In genomic region chr2:9518780-9519179, GRCh38 we compare ENCODE assay signal across 2 cellular contexts.
TF ChIP-seq lines count a peak whose summit lies in the region.

No MANE protein-coding gene starts in this region.

TF ChIP-seq in HepG2, 621 proteins besides CTCF, POLR2A, EP300 and RAD21:
- TF ChIP-seq POGK (CRISPR knock-in tag; conservative IDR thresholded peaks at IDR 0.05) (no peak), ZNF770 (CRISPR knock-in tag; IDR thresholded peaks at IDR 0.05) (peak; percentile 88), CEBPB (IDR thresholded peaks at IDR 0.05; ENCODE audit: borderline replicate concordance, low read depth, low read length) (peak; percentile 61; the same call in 1 of the 2 replicates)

TF ChIP-seq in K562, 482 proteins besides CTCF, POLR2A, EP300 and RAD21:
- TF ChIP-seq CEBPB (tag; IDR thresholded peaks at IDR 0.05) (peak; percentile 54; the same call in 1 of the 2 replicates), CEBPG (CRISPR knock-in tag; IDR thresholded peaks at IDR 0.05) (no peak), CEBPG (tag; conservative IDR thresholded peaks at IDR 0.05 in 1 of 2, IDR thresholded peaks at IDR 0.05 in 1 of 2) (peak; percentile 22 to 26; a peak in 1 of 4 replicates), GABPB2 (CRISPR knock-in tag; conservative IDR thresholded peaks at IDR 0.05) (no peak)
